Comparison of ENCODE assay signal across 8 cellular contexts in genomic region chr3:105747056-105747455, GRCh38.
DNase-seq lines count a peak whose midpoint lies in the region; ATAC-seq and TF ChIP-seq lines count a peak whose summit lies in the region.

No MANE protein-coding gene starts in this region.

- H3K4me1 ChIP-seq in heart right ventricle, result peaks cover 0 to 63% (median 20%) of the 10 kb centered on the region in 9 donors

- no peaks in the 10 kb centered on the region for H3K9me3 Mint-ChIP-seq in HFFc6
- peaks cover 4% of the 10 kb centered on the region for H3K9me3 Mint-ChIP-seq in activated T-helper 1 cell treated with anti-CD3 and anti-CD28 coated beads, Interleukin-12 subunit alpha, Interleukin-12 subunit beta, Interleukin-2, Interleukin-4 antibody, amounts not matched to agents 30 ng/mL and 10 ng/mL and 1 ng/mL, durations not matched to agents 14 hours and 24 hours and 36 hours
- H3K9me3 Mint-ChIP-seq in stimulated activated naive B cell treated with anti-CD40 and anti-IgM and Interleukin-4, amounts not matched to agents 10 μg/mL and 1 μg/mL and 100 μg/mL, for 72 hours, result no peaks in the 10 kb centered on the region

- intact Hi-C loops in activated T-helper 1 cell treated with anti-CD3 and anti-CD28 coated beads, Interleukin-12 subunit alpha, Interleukin-12 subunit beta, Interleukin-2, Interleukin-4 antibody, amounts not matched to agents 30 ng/mL and 10 ng/mL and 1 ng/mL, durations not matched to agents 14 hours and 24 hours and 36 hours (cut with micrococcal nuclease), result loop anchor here (1.0 to 2.0 kb wide), 2 partner anchors 8 to 430 kb away; no protein-coding TSS in a partner anchor
- intact Hi-C loops in heart right ventricle (cut with DNase I) (loop anchor here in 1 of 10 donors (10.0 kb wide), 1 partner anchor 598 kb away; no protein-coding TSS in a partner anchor), dorsolateral prefrontal cortex (cut with DNase I) (loop anchor here in 1 of 2 donors (5.0 kb wide), 1 partner anchor 120 kb away; the partner anchor contains the start of gene CBLB)

- TF ChIP-seq CTCF in HFFc6 (IDR thresholded peaks at IDR 0.05), result no peak
- TF ChIP-seq CTCF in heart right ventricle (IDR thresholded peaks at IDR 0.05), result no peak
- no peak for TF ChIP-seq CTCF in dorsolateral prefrontal cortex (IDR thresholded peaks at IDR 0.05 in 54 of 56, conservative IDR thresholded peaks at IDR 0.05 in 2 of 56; ENCODE audit: low read depth in 1 of 56, partially characterized antibody in 56 of 56)

- DNase-seq in HFFc6 (peak; percentile 39), heart right ventricle (no peak), dorsolateral prefrontal cortex (no peak), RPMI8226 (no peak), NCI-H1436 treated with DMSO at 0.1 percent for 48 hours (lab: John Stamatoyannopoulos, UW) (no peak)
- no peak for DNase-seq in activated T-helper 1 cell treated with anti-CD3 and anti-CD28 coated beads, Interleukin-12 subunit alpha, Interleukin-12 subunit beta, Interleukin-2, Interleukin-4 antibody, amounts not matched to agents 30 ng/mL and 10 ng/mL and 1 ng/mL, durations not matched to agents 14 hours and 24 hours and 36 hours (ENCODE audit: low spot score)
- DNase-seq in stimulated activated naive B cell treated with anti-CD40 and anti-IgM and Interleukin-4, amounts not matched to agents 10 μg/mL and 1 μg/mL and 100 μg/mL, for 72 hours, result no peak

- H3K36me3 ChIP-seq in heart right ventricle, result peaks cover 0 to 49% (median 7%) of the 10 kb centered on the region in 9 donors

- ATAC-seq in heart right ventricle (peak in 7 of 8 donors; percentile 38 to 79 (median 69)), HG02981 (IDR thresholded peaks at IDR 0.05; ENCODE audit: unreplicated experiment) (no peak)
- ATAC-seq in stimulated activated naive B cell treated with anti-CD40 and anti-IgM and Interleukin-4, amounts not matched to agents 10 μg/mL and 1 μg/mL and 100 μg/mL, for 72 hours (replicated peaks), result peak in 1 of 2 donors; percentile 18

- H3K4me1 Mint-ChIP-seq in HFFc6 (ENCODE audit: low read depth), result peaks cover 31% of the 10 kb centered on the region
- peaks cover 78% of the 10 kb centered on the region for H3K4me1 Mint-ChIP-seq in activated T-helper 1 cell treated with anti-CD3 and anti-CD28 coated beads, Interleukin-12 subunit alpha, Interleukin-12 subunit beta, Interleukin-2, Interleukin-4 antibody, amounts not matched to agents 30 ng/mL and 10 ng/mL and 1 ng/mL, durations not matched to agents 14 hours and 24 hours and 36 hours (ENCODE audit: low read depth)
- H3K4me1 Mint-ChIP-seq in stimulated activated naive B cell treated with anti-CD40 and anti-IgM and Interleukin-4, amounts not matched to agents 10 μg/mL and 1 μg/mL and 100 μg/mL, for 72 hours, result peaks cover 17 to 34% of the 10 kb centered on the region in 2 donors

- H3K27ac ChIP-seq in heart right ventricle, result peak overlapping the region in 4 of 10 donors; percentile 1 to 74 (median 34)
- H3K27ac ChIP-seq in dorsolateral prefrontal cortex, result peak overlapping the region in 1 of 59 donors; percentile 4

- H3K9me3 ChIP-seq in heart right ventricle, result no peaks in the 10 kb centered on the region

- H3K4me3 Mint-ChIP-seq in HFFc6, result no peak overlapping the region
- peak overlapping the region; percentile 64 for H3K4me3 Mint-ChIP-seq in activated T-helper 1 cell treated with anti-CD3 and anti-CD28 coated beads, Interleukin-12 subunit alpha, Interleukin-12 subunit beta, Interleukin-2, Interleukin-4 antibody, amounts not matched to agents 30 ng/mL and 10 ng/mL and 1 ng/mL, durations not matched to agents 14 hours and 24 hours and 36 hours
- no peak overlapping the region for H3K4me3 Mint-ChIP-seq in stimulated activated naive B cell treated with anti-CD40 and anti-IgM and Interleukin-4, amounts not matched to agents 10 μg/mL and 1 μg/mL and 100 μg/mL, for 72 hours

- H3K27me3 Mint-ChIP-seq in HFFc6 (ENCODE audit: insufficient read depth), result peaks cover 2% of the 10 kb centered on the region; the same call in 1 of the 2 replicates
- H3K27me3 Mint-ChIP-seq in activated T-helper 1 cell treated with anti-CD3 and anti-CD28 coated beads, Interleukin-12 subunit alpha, Interleukin-12 subunit beta, Interleukin-2, Interleukin-4 antibody, amounts not matched to agents 30 ng/mL and 10 ng/mL and 1 ng/mL, durations not matched to agents 14 hours and 24 hours and 36 hours (ENCODE audit: insufficient read depth), result no peaks in the 10 kb centered on the region
- H3K27me3 Mint-ChIP-seq in stimulated activated naive B cell treated with anti-CD40 and anti-IgM and Interleukin-4, amounts not matched to agents 10 μg/mL and 1 μg/mL and 100 μg/mL, for 72 hours, result no peaks in the 10 kb centered on the region

- WGBS in heart right ventricle, 2 donors, result 21 to 30% methylated on average over 3 of the region's 3 CpGs

- H3K4me3 ChIP-seq in heart right ventricle (no peak overlapping the region), dorsolateral prefrontal cortex (no peak overlapping the region)

- H3K36me3 Mint-ChIP-seq in HFFc6 (ENCODE audit: low read depth), result peaks cover 22% of the 10 kb centered on the region
- peaks cover 58% of the 10 kb centered on the region for H3K36me3 Mint-ChIP-seq in activated T-helper 1 cell treated with anti-CD3 and anti-CD28 coated beads, Interleukin-12 subunit alpha, Interleukin-12 subunit beta, Interleukin-2, Interleukin-4 antibody, amounts not matched to agents 30 ng/mL and 10 ng/mL and 1 ng/mL, durations not matched to agents 14 hours and 24 hours and 36 hours (ENCODE audit: low read depth)
- H3K36me3 Mint-ChIP-seq in stimulated activated naive B cell treated with anti-CD40 and anti-IgM and Interleukin-4, amounts not matched to agents 10 μg/mL and 1 μg/mL and 100 μg/mL, for 72 hours, result peaks cover 7 to 25% of the 10 kb centered on the region in 2 donors

- no peak overlapping the region; the same call in 1 of the 2 replicates for H3K27ac Mint-ChIP-seq in HFFc6
- peak overlapping the region; percentile 81 for H3K27ac Mint-ChIP-seq in activated T-helper 1 cell treated with anti-CD3 and anti-CD28 coated beads, Interleukin-12 subunit alpha, Interleukin-12 subunit beta, Interleukin-2, Interleukin-4 antibody, amounts not matched to agents 30 ng/mL and 10 ng/mL and 1 ng/mL, durations not matched to agents 14 hours and 24 hours and 36 hours
- peak overlapping the region; percentile 81 for H3K27ac Mint-ChIP-seq in stimulated activated naive B cell treated with anti-CD40 and anti-IgM and Interleukin-4, amounts not matched to agents 10 μg/mL and 1 μg/mL and 100 μg/mL, for 72 hours

- H3K27me3 ChIP-seq in heart right ventricle, result no peaks in the 10 kb centered on the region
- H3K27me3 ChIP-seq in dorsolateral prefrontal cortex, result no peaks in the 10 kb centered on the region
